In the genomic region with DNA sequence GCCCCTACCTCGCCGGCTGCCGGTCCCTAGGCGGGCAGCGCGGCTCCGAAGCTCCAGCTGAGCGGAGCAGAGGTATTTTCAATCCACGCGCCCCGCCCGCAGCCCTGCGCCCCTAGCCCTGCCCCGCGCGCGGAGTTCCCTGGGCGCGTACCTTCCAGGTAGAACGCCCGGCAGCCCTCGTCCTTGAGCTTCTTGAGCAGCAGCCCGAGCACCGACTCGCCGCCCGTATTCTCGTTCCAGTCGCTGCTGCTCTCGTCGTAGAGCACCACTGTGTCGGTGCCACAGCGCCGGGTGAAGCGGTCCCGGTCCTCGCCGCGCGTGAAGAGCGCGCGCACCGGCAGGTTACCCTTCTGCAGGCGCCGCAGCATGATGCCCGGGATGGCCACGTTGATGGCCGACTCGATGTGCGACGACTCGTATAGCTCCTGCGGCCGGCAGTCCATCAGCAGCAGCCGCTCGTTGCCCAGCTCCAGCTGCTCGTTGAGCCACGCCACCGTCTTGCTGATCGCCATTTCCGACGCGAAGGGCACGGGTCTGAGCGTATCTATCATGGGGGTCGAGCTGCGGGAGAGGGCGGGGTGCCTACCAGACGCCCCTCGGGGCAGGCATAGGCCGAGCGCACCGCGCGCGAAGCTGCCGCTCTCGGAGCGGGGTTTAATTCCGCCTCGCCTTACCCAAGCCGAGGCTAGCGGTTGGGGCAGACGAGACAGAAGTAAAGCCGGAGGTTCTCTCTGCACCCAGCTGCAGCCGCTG, we compare ENCODE assay signal across 8 cellular contexts. TPM values are rescaled to one million over a fixed set of nuclear protein-coding genes. Genes with fewer than 3 reads are reported as not detected.
A peak's percentile ranks its signal among the peaks of the same experiment; 100 is the strongest.
DNase-seq lines count a peak whose midpoint lies in the region; ATAC-seq, FAIRE-seq and TF ChIP-seq lines count a peak whose summit lies in the region.

No MANE protein-coding gene starts in this region.

- in situ Hi-C loops in GM13977 (cut with MboI; ENCODE audit: low pct_unique_long_range_greater_than_20kb, low sequenced_read_pairs, unreplicated experiment) (no loop called here), astrocyte of the cerebellum (cut with HindIII; ENCODE audit: low sequenced_read_pairs) (no loop called here)

- H3K27me3 ChIP-seq in SK-N-SH (ENCODE audit: insufficient read depth) = no peaks in the 10 kb centered on the region

- WGBS in SK-N-SH (ENCODE audit: low lambda C conversion rate) = 4% methylated on average over 8 of the region's 87 CpGs

- peak overlapping the region; percentile 98 to 99 for H3K27ac ChIP-seq in SK-N-SH (ENCODE audit: low read depth in 2 of 2, low read length in 1 of 2)

- H3K4me3 ChIP-seq in SK-N-SH (ENCODE audit: low read depth in 2 of 2, low read length in 1 of 2) (peak overlapping the region; percentile 94 to 99), astrocyte of the cerebellum (ENCODE audit: low read depth, low read length) (peak overlapping the region; percentile 68), iPS-18c (ENCODE audit: insufficient read depth, low read depth, low read length) (peak overlapping the region; percentile 69)

- H4K20me1 ChIP-seq in SK-N-SH (ENCODE audit: insufficient read depth) = peaks cover 49% of the 10 kb centered on the region

- H3K79me2 ChIP-seq in SK-N-SH (ENCODE audit: insufficient read depth) = peaks cover 76% of the 10 kb centered on the region

- H3K9me2 ChIP-seq in SK-N-SH = no peaks in the 10 kb centered on the region

- no peak for FAIRE-seq in frontal cortex (lab: Jason Lieb, UNC)

- DNase-seq in GM13977 (ENCODE audit: low spot score) = peak; percentile 47
- peak; percentile 69 for DNase-seq in SK-N-SH
- DNase-seq in astrocyte of the cerebellum (ENCODE audit: low read depth) = no peak
- peak; percentile 39 for DNase-seq in stimulated activated CD4-positive, alpha-beta T cell treated with anti-CD3 and anti-CD28 coated beads, Interleukin-12 subunit alpha, Interleukin-12 subunit beta, amount 100 ng/mL, for 4 hours
- DNase-seq in SIG-M5 treated with dmso at 0.1 percent for 504 hours (lab: John Stamatoyannopoulos, UW; ENCODE audit: unreplicated experiment) = no peak
- DNase-seq in frontal cortex (ENCODE audit: low spot score in 2 of 2) = no peak

- TF ChIP-seq CTCF in GM13977 (IDR thresholded peaks at IDR 0.05; ENCODE audit: extremely low read depth, insufficient read depth, missing control alignments) (no peak), SK-N-SH (IDR thresholded peaks at IDR 0.05) (no peak), astrocyte of the cerebellum (IDR thresholded peaks at IDR 0.05; ENCODE audit: low read depth, low read length, missing control alignments) (no peak)

- peaks cover 18 to 48% of the 10 kb centered on the region in 2 experiments; a peak in 3 of 4 replicates for H3K4me1 ChIP-seq in SK-N-SH (ENCODE audit: control insufficient read depth in 1 of 2, insufficient read depth in 2 of 2, low read depth in 1 of 2, low read length in 1 of 2)

- ATAC-seq in HG02870 (IDR thresholded peaks at IDR 0.05; ENCODE audit: unreplicated experiment) = peak; percentile 20

- H3K9me3 ChIP-seq in SK-N-SH = no peaks in the 10 kb centered on the region
- H3K9me3 ChIP-seq in iPS-18c (ENCODE audit: control insufficient read depth, insufficient read depth, low read length) = no peaks in the 10 kb centered on the region

- no peak for TF ChIP-seq EP300 in SK-N-SH (IDR thresholded peaks at IDR 0.05; ENCODE audit: borderline replicate concordance in 1 of 2, low read depth in 1 of 2, low read length in 1 of 2)

- CTCF ChIA-PET in SK-N-SH (lab: Yijun Ruan, JAX) = interaction anchor here (0.7 to 2.7 kb wide), 14 partner anchors 13 to 334 kb away, joined by 3 to 14 read pairs (median 4); a partner anchor contains a TSS

- peak overlapping the region; percentile 95 for H3K9ac ChIP-seq in SK-N-SH

- POLR2A ChIA-PET in SK-N-SH (lab: Yijun Ruan, JAX) = interaction anchor here (0.6 to 2.4 kb wide), 19 partner anchors 11 to 334 kb away, joined by 3 to 11 read pairs (median 4); no protein-coding TSS in a partner anchor

- H3F3A ChIP-seq in SK-N-SH (replicated peaks; ENCODE audit: insufficient read depth) = peaks cover 12% of the 10 kb centered on the region

- TF ChIP-seq RAD21 in SK-N-SH (IDR thresholded peaks at IDR 0.05; ENCODE audit: low read length) = no peak

- no peak overlapping the region for H2AFZ ChIP-seq in SK-N-SH (ENCODE audit: low read depth)

- peak overlapping the region; percentile 86 for H3K4me2 ChIP-seq in SK-N-SH

- H3K36me3 ChIP-seq in SK-N-SH (replicated peaks in 1 of 2; ENCODE audit: control insufficient read depth in 1 of 2, insufficient read depth in 2 of 2, low read length in 1 of 2) = peaks cover 30 to 34% of the 10 kb centered on the region in 2 experiments

TF ChIP-seq in SK-N-SH, 30 proteins besides CTCF, POLR2A, EP300 and RAD21:
- TF ChIP-seq, protein P1, sequence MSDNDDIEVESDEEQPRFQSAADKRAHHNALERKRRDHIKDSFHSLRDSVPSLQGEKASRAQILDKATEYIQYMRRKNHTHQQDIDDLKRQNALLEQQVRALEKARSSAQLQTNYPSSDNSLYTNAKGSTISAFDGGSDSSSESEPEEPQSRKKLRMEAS (IDR thresholded peaks at IDR 0.05; ENCODE audit: low read depth) = peak; percentile 59; the same call in 1 of the 2 replicates
- TF ChIP-seq, protein P2, sequence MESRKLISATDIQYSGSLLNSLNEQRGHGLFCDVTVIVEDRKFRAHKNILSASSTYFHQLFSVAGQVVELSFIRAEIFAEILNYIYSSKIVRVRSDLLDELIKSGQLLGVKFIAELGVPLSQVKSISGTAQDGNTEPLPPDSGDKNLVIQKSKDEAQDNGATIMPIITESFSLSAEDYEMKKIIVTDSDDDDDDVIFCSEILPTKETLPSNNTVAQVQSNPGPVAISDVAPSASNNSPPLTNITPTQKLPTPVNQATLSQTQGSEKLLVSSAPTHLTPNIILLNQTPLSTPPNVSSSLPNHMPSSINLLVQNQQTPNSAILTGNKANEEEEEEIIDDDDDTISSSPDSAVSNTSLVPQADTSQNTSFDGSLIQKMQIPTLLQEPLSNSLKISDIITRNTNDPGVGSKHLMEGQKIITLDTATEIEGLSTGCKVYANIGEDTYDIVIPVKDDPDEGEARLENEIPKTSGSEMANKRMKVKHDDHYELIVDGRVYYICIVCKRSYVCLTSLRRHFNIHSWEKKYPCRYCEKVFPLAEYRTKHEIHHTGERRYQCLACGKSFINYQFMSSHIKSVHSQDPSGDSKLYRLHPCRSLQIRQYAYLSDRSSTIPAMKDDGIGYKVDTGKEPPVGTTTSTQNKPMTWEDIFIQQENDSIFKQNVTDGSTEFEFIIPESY (IDR thresholded peaks at IDR 0.05; ENCODE audit: borderline replicate concordance, low read depth) = no peak

RNA-seq across cellular contexts. Expression of a gene that starts 0.6 kb away (rescaled TPM):
- polyA plus RNA-seq in SK-N-SH (2012; rRNA removed) = 64.8 and 71.4 TPM in 2 replicates
- 37.6 and 45.0 TPM in 2 replicates for polyA plus RNA-seq in SK-N-SH (2012; cell fraction: cytosol; rRNA removed)
- polyA plus RNA-seq in SK-N-SH (2012; cell fraction: nucleus; rRNA removed) = 225 and 270 TPM in 2 replicates
- total RNA-seq in frontal cortex = 38.3 TPM

Comparison
In these comparisons a context has a peak if more than half of its experiments do, and no peak if none do; other contexts are left out.
1. DNase-seq: peak in GM13977 (single experiment), SK-N-SH (single experiment) and stimulated activated CD4-positive, alpha-beta T cell treated with anti-CD3 and anti-CD28 coated beads, Interleukin-12 subunit alpha, Interleukin-12 subunit beta, amount 100 ng/mL, for 4 hours (single experiment); none in astrocyte of the cerebellum (single experiment), SIG-M5 treated with dmso at 0.1 percent for 504 hours (single experiment) and frontal cortex (0 of 2).
2. Peak in every context shown above with its lines, with median percentiles within 50 percentile points of each other: H3K4me3 ChIP-seq.